Comparison of ENCODE assay signal across 12 cellular contexts in the genomic region with DNA sequence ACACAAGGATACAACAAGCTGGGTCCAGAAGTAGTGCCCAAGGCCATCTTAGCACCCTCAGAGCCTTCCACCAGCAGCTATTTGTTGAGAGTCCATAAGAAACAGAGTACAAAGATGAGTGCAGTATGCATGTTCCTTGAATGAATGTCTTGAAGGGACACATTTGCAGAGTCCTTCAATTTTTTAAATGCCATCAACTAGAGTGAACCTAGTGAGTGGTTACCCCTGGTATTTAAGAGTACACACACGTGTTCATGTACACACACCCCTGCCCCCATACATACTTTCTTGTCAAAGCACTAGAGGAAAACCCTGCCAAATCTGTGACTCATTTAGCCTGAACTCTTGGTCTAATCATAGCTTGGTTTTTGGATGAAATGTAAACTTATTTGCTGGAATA.
DNase-seq lines count a peak whose midpoint lies in the region; TF ChIP-seq lines count a peak whose summit lies in the region.
"Had no signal": no experiment of that assay in that cellular context is flagged by ENCODE, and none has a peak within 500 bp of the region (broad histone marks: within the 10 kb centered on the region; RNA-seq: fewer than 3 reads in every experiment).

No MANE protein-coding gene starts in this region.

- H3K27ac ChIP-seq in SK-N-SH (ENCODE audit: low read depth in 2 of 2, low read length in 1 of 2): peak overlapping the region; percentile 34 to 80

- DNase-seq in EL (peak; percentile 97), SK-N-SH (no peak), fibroblast of mammary gland (ENCODE audit: low read depth) (peak; percentile 99), pulmonary artery endothelial cell (ENCODE audit: low read depth, low spot score) (peak; percentile 51), NCI-H2107 treated with DMSO at 0.1 percent for 48 hours (lab: John Stamatoyannopoulos, UW; ENCODE audit: unreplicated experiment) (no peak), RPMI8226 (no peak), superior temporal gyrus (ENCODE audit: extremely low spot score) (no peak), T-helper 9 cell (no peak)
- DNase-seq: activated CD4-positive, alpha-beta T cell treated with anti-CD3 and anti-CD28 coated beads, Interleukin-2, amount 50 U/mL, for 1 hour; activated naive CD4-positive, alpha-beta T cell treated with Interleukin-2 at 50 U/mL for 16 hours; COR-L47 had no signal

- H3F3A ChIP-seq in SK-N-SH (replicated peaks; ENCODE audit: insufficient read depth): peaks cover 17% of the 10 kb centered on the region

- H3K27me3 ChIP-seq in SK-N-SH (ENCODE audit: insufficient read depth): no peaks in the 10 kb centered on the region
- H3K27me3 ChIP-seq: ovary had no signal

- no peak for TF ChIP-seq RAD21 in SK-N-SH (IDR thresholded peaks at IDR 0.05; ENCODE audit: low read length)

- POLR2A ChIA-PET in SK-N-SH (lab: Yijun Ruan, JAX): no interaction called here

- H3K36me3 ChIP-seq in SK-N-SH (replicated peaks in 1 of 2; ENCODE audit: control insufficient read depth in 1 of 2, insufficient read depth in 2 of 2, low read length in 1 of 2): no peaks in the 10 kb centered on the region
- H3K36me3 ChIP-seq: ovary had no signal

- CTCF ChIA-PET in SK-N-SH (lab: Yijun Ruan, JAX): no interaction called here

- H3K79me2 ChIP-seq in SK-N-SH (ENCODE audit: insufficient read depth): no peaks in the 10 kb centered on the region

- TF ChIP-seq EP300 in SK-N-SH (IDR thresholded peaks at IDR 0.05; ENCODE audit: borderline replicate concordance in 1 of 2, low read depth in 1 of 2, low read length in 1 of 2): peak; percentile 42 to 85; a peak in 2 of 4 replicates

- TF ChIP-seq CTCF in SK-N-SH (IDR thresholded peaks at IDR 0.05) (no peak), fibroblast of mammary gland (conservative IDR thresholded peaks at IDR 0.05; ENCODE audit: control insufficient read depth, insufficient read depth, low read depth, low read length) (no peak)

- H3K4me2 ChIP-seq in SK-N-SH: peak overlapping the region; percentile 22; the same call in 1 of the 2 replicates

- H3K4me1 ChIP-seq in SK-N-SH (ENCODE audit: control insufficient read depth in 1 of 2, insufficient read depth in 2 of 2, low read depth in 1 of 2, low read length in 1 of 2): peaks cover 3 to 30% of the 10 kb centered on the region in 2 experiments

- H2AFZ ChIP-seq in SK-N-SH (ENCODE audit: low read depth): no peak overlapping the region

- no peaks in the 10 kb centered on the region for H3K9me3 ChIP-seq in SK-N-SH
- H3K9me3 ChIP-seq: ovary had no signal

- H3K4me3 ChIP-seq in SK-N-SH (ENCODE audit: low read depth in 2 of 2, low read length in 1 of 2) (no peak overlapping the region), fibroblast of mammary gland (ENCODE audit: control insufficient read depth, low read depth, low read length) (no peak overlapping the region)
- H3K4me3 ChIP-seq: ovary had no signal

- H3K9me2 ChIP-seq in SK-N-SH: no peaks in the 10 kb centered on the region

- WGBS in SK-N-SH (ENCODE audit: low lambda C conversion rate): 8% methylated on average over 1 of the region's 1 CpG

- no peaks in the 10 kb centered on the region for H4K20me1 ChIP-seq in SK-N-SH (ENCODE audit: insufficient read depth)

- no peak overlapping the region for H3K9ac ChIP-seq in SK-N-SH

TF ChIP-seq in SK-N-SH, 30 proteins besides CTCF, POLR2A, EP300 and RAD21 (continues in another document):
- peak; percentile 73; the same call in 1 of the 2 replicates for TF ChIP-seq POLR2AphosphoS5 (IDR thresholded peaks at IDR 0.05; ENCODE audit: low read depth, low read length)
- TF ChIP-seq, protein P1, sequence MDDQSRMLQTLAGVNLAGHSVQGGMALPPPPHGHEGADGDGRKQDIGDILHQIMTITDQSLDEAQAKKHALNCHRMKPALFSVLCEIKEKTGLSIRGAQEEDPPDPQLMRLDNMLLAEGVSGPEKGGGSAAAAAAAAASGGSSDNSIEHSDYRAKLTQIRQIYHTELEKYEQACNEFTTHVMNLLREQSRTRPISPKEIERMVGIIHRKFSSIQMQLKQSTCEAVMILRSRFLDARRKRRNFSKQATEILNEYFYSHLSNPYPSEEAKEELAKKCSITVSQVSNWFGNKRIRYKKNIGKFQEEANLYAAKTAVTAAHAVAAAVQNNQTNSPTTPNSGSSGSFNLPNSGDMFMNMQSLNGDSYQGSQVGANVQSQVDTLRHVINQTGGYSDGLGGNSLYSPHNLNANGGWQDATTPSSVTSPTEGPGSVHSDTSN (IDR thresholded peaks at IDR 0.05): peak; percentile 78
- TF ChIP-seq, protein P2, sequence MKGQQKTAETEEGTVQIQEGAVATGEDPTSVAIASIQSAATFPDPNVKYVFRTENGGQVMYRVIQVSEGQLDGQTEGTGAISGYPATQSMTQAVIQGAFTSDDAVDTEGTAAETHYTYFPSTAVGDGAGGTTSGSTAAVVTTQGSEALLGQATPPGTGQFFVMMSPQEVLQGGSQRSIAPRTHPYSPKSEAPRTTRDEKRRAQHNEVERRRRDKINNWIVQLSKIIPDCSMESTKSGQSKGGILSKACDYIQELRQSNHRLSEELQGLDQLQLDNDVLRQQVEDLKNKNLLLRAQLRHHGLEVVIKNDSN (IDR thresholded peaks at IDR 0.05; ENCODE audit: borderline replicate concordance, low read depth): peak; percentile 53; the same call in 1 of the 2 replicates
- TF ChIP-seq USF2 (IDR thresholded peaks at IDR 0.05; ENCODE audit: borderline replicate concordance, low read depth, low read length): no peak
- TF ChIP-seq RXRA (IDR thresholded peaks at IDR 0.05; ENCODE audit: borderline replicate concordance, low read depth): peak; percentile 93
- no peak for TF ChIP-seq YY1 (IDR thresholded peaks at IDR 0.05; ENCODE audit: low read depth)
- no peak for TF ChIP-seq MXI1 (IDR thresholded peaks at IDR 0.05; ENCODE audit: low read depth, low read length)
- peak; percentile 96 for TF ChIP-seq JUND (IDR thresholded peaks at IDR 0.05)
- TF ChIP-seq SMC3 (IDR thresholded peaks at IDR 0.05; ENCODE audit: low read depth, low read length): no peak
- peak; percentile 92 for TF ChIP-seq TCF12 (IDR thresholded peaks at IDR 0.05)
- TF ChIP-seq FOXJ3 (CRISPR knock-in tag; IDR thresholded peaks at IDR 0.05): no peak
- TF ChIP-seq EZH2phosphoT487 (IDR thresholded peaks at IDR 0.05; ENCODE audit: borderline replicate concordance, low read depth): no peak
- no peak for TF ChIP-seq CHD2 (IDR thresholded peaks at IDR 0.05; ENCODE audit: low read length, partially characterized antibody)
- TF ChIP-seq RFX5 (IDR thresholded peaks at IDR 0.05; ENCODE audit: low read length): no peak
- TF ChIP-seq, protein P3, sequence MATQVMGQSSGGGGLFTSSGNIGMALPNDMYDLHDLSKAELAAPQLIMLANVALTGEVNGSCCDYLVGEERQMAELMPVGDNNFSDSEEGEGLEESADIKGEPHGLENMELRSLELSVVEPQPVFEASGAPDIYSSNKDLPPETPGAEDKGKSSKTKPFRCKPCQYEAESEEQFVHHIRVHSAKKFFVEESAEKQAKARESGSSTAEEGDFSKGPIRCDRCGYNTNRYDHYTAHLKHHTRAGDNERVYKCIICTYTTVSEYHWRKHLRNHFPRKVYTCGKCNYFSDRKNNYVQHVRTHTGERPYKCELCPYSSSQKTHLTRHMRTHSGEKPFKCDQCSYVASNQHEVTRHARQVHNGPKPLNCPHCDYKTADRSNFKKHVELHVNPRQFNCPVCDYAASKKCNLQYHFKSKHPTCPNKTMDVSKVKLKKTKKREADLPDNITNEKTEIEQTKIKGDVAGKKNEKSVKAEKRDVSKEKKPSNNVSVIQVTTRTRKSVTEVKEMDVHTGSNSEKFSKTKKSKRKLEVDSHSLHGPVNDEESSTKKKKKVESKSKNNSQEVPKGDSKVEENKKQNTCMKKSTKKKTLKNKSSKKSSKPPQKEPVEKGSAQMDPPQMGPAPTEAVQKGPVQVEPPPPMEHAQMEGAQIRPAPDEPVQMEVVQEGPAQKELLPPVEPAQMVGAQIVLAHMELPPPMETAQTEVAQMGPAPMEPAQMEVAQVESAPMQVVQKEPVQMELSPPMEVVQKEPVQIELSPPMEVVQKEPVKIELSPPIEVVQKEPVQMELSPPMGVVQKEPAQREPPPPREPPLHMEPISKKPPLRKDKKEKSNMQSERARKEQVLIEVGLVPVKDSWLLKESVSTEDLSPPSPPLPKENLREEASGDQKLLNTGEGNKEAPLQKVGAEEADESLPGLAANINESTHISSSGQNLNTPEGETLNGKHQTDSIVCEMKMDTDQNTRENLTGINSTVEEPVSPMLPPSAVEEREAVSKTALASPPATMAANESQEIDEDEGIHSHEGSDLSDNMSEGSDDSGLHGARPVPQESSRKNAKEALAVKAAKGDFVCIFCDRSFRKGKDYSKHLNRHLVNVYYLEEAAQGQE (IDR thresholded peaks at IDR 0.05; ENCODE audit: low read depth, low read length): peak; percentile 55; the same call in 1 of the 2 replicates
- TF ChIP-seq ELF1 (IDR thresholded peaks at IDR 0.05): no peak
- TF ChIP-seq GABPA (IDR thresholded peaks at IDR 0.05; ENCODE audit: low read depth): no peak
- peak; percentile 81; the same call in 1 of the 2 replicates for TF ChIP-seq TEAD4 (IDR thresholded peaks at IDR 0.05; ENCODE audit: borderline replicate concordance, insufficient read depth)
- TF ChIP-seq FOXM1 (IDR thresholded peaks at IDR 0.05; ENCODE audit: low read depth): peak; percentile 64; the same call in 1 of the 2 replicates
- peak; percentile 83 for TF ChIP-seq SIN3A (IDR thresholded peaks at IDR 0.05; ENCODE audit: borderline replicate concordance, low read depth, low read length)
- no peak for TF ChIP-seq GATA2 (CRISPR knock-in tag; IDR thresholded peaks at IDR 0.05)
- TF ChIP-seq NFIC (IDR thresholded peaks at IDR 0.05; ENCODE audit: borderline replicate concordance): peak; percentile 98
- no peak for TF ChIP-seq NRF1 (IDR thresholded peaks at IDR 0.05; ENCODE audit: low read depth, low read length)
- TF ChIP-seq FOSL2 (IDR thresholded peaks at IDR 0.05; ENCODE audit: borderline replicate concordance, low read depth): peak; percentile 93
- TF ChIP-seq, protein P4, sequence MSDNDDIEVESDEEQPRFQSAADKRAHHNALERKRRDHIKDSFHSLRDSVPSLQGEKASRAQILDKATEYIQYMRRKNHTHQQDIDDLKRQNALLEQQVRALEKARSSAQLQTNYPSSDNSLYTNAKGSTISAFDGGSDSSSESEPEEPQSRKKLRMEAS (IDR thresholded peaks at IDR 0.05; ENCODE audit: low read depth): peak; percentile 92

Comparison
In these comparisons a context has a peak if more than half of its experiments do, and no peak if none do; other contexts are left out.
1. DNase-seq: peak in EL (single experiment), fibroblast of mammary gland (single experiment) and pulmonary artery endothelial cell (single experiment); none in SK-N-SH (single experiment), NCI-H2107 treated with DMSO at 0.1 percent for 48 hours (single experiment), RPMI8226 (single experiment), superior temporal gyrus (single experiment) and T-helper 9 cell (single experiment).